Comparison of ENCODE assay signal across 8 cellular contexts in the genomic region with DNA sequence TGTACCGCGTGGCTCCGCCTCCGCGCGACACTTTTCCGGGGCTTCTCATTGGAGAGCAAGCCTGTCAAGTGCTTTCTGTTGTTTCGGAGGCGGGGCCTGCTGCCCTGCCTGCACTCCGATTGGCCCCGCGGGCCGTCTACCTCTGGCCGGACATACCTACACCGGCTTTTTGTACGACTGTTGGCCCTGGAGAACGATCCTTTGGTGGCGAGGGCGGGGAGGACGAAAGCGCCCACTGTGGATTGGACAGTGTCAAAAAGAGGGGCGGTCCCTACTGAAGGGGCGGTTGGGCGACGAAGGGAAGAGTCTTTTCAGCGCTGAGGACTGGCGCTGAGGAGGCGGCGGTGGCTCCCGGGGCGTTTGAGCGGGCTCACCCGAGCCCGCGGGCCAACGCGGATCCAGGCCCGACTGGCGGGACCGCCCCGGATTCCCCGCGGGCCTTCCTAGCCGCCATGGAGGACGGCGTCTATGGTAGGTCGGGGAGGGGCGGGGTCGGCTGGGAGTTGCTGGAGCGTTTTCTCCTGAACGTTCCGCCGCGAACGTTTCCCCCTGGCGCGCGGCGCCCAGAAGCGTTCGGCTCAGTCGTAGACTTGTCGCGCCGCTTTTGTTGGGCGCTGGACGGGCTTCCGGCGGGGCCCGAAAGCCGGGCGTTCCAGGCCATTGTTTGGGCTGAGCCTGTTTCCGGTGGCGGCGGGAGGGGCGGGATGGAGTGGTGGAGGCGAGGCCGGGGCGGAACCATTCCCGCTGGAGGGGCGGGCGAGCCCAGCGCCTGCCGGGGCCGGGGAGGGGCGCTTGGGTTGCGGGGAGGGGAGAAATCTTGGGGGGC. TPM values are rescaled to one million over a fixed set of nuclear protein-coding genes. Genes with fewer than 3 reads are reported as not detected.
DNase-seq lines count a peak whose midpoint lies in the region; ATAC-seq and TF ChIP-seq lines count a peak whose summit lies in the region.

A gene with protein sequence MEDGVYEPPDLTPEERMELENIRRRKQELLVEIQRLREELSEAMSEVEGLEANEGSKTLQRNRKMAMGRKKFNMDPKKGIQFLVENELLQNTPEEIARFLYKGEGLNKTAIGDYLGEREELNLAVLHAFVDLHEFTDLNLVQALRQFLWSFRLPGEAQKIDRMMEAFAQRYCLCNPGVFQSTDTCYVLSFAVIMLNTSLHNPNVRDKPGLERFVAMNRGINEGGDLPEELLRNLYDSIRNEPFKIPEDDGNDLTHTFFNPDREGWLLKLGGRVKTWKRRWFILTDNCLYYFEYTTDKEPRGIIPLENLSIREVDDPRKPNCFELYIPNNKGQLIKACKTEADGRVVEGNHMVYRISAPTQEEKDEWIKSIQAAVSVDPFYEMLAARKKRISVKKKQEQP (plus strand): TSS at position 314 of the 826 bp plus-strand sequence. CDS start 139 bp downstream, at position 453.

- no peaks in the 10 kb centered on the region for H3K9me3 ChIP-seq in Peyer's patch
- H3K9me3 ChIP-seq in muscle layer of duodenum (ENCODE audit: control insufficient read depth in 1 of 2, low read length in 2 of 2) = no peaks in the 10 kb centered on the region

- peak within 1 kb of the TSS; percentile 71 for H3K27ac ChIP-seq in KMS-11
- H3K27ac ChIP-seq in Peyer's patch = peak within 1 kb of the TSS; percentile 96 to 99 (median 98)
- H3K27ac ChIP-seq in muscle layer of duodenum (ENCODE audit: low read length) = peak within 1 kb of the TSS; percentile 60

- H3K36me3 ChIP-seq in KMS-11 (ENCODE audit: insufficient read depth) (no peaks in the 10 kb centered on the region), Peyer's patch (peaks cover 0 to 41% (median 0%) of the 10 kb centered on the region in 3 donors), muscle layer of duodenum (ENCODE audit: control insufficient read depth in 1 of 2, insufficient read depth in 2 of 2, low read length in 2 of 2) (peaks cover 35 to 44% of the 10 kb centered on the region in 2 donors)

- peaks cover 26% of the 10 kb centered on the region for H3K4me1 ChIP-seq in KMS-11 (ENCODE audit: low read depth, poor library complexity, severe bottlenecking)
- peaks cover 0 to 16% (median 9%) of the 10 kb centered on the region in 4 donors for H3K4me1 ChIP-seq in Peyer's patch
- H3K4me1 ChIP-seq in muscle layer of duodenum (ENCODE audit: control insufficient read depth in 1 of 2, insufficient read depth in 2 of 2, low read length in 2 of 2) = peaks cover 6 to 17% of the 10 kb centered on the region in 2 donors

- H3K79me2 ChIP-seq in KMS-11 (ENCODE audit: insufficient read depth, low read depth) = peaks cover 11% of the 10 kb centered on the region; the same call in 1 of the 2 replicates

- H2AFZ ChIP-seq in KMS-11 (ENCODE audit: low read depth) = peak within 1 kb of the TSS; percentile 60; the same call in 1 of the 2 replicates

- H3K4me3 ChIP-seq in KMS-11 (IDR thresholded peaks at IDR 0.05; ENCODE audit: insufficient read depth, low read depth, low read length) = no peak within 1 kb of the TSS
- peak within 1 kb of the TSS; percentile 82 to 99 (median 94) for H3K4me3 ChIP-seq in Peyer's patch
- peak within 1 kb of the TSS; percentile 72 to 94 for H3K4me3 ChIP-seq in muscle layer of duodenum (ENCODE audit: low read depth in 1 of 2, low read length in 2 of 2)

- H3K27me3 ChIP-seq in KMS-11 (ENCODE audit: insufficient read depth, low read depth) = no peaks in the 10 kb centered on the region
- H3K27me3 ChIP-seq in Peyer's patch = no peaks in the 10 kb centered on the region
- no peaks in the 10 kb centered on the region for H3K27me3 ChIP-seq in muscle layer of duodenum (ENCODE audit: low read depth, low read length)

- peak within 1 kb of the TSS; percentile 71 for H3K9ac ChIP-seq in KMS-11

- peak; percentile 100 for DNase-seq in DMS53 treated with DMSO at 0.1 percent for 48 hours (lab: John Stamatoyannopoulos, UW; ENCODE audit: unreplicated experiment)
- peak; percentile 91 to 100 (median 99) for DNase-seq in Peyer's patch
- peak; percentile 99 to 100 for DNase-seq in activated T-cell treated with anti-CD3 and anti-CD28 coated beads, Interleukin-2, amount 50 U/mL, for 48 hours
- peak; percentile 99 for DNase-seq in stimulated activated CD8-positive, alpha-beta memory T cell treated with anti-CD3 and anti-CD28 coated beads, Interleukin-7, amount 100 ng/mL, for 48 hours (ENCODE audit: extremely low read depth in 1 of 2, low read depth in 1 of 2)

- TF ChIP-seq POLR2A in Peyer's patch (IDR thresholded peaks at IDR 0.05) = peak; percentile 92

- ATAC-seq in GM21786 (IDR thresholded peaks at IDR 0.05; ENCODE audit: unreplicated experiment) (peak; percentile 95), esophagus mucosa (peak; percentile 92)

- H3K4me2 ChIP-seq in KMS-11 = peak within 1 kb of the TSS; percentile 91

- no peaks in the 10 kb centered on the region for H4K20me1 ChIP-seq in KMS-11 (ENCODE audit: insufficient read depth)

- no peak for TF ChIP-seq CTCF in KMS-11 (conservative IDR thresholded peaks at IDR 0.05; ENCODE audit: low read depth, low read length)
- TF ChIP-seq CTCF in Peyer's patch (IDR thresholded peaks at IDR 0.05) = peak in 2 of 6 experiments; percentile 10 to 16

RNA-seq across cellular contexts. Expression of the gene that starts here (rescaled TPM):
- total RNA-seq in Peyer's patch (100 to 1,000 TPM in 1 of 4 donors, 10 to 100 TPM in 3; 64.5 to 160 (median 76.9) TPM), esophagus mucosa (47.2 TPM)
